In genomic region chr17:50725769-50726655, GRCh38 we compare ENCODE assay signal across 26 cellular contexts. TPM values are rescaled to one million over a fixed set of nuclear protein-coding genes. Genes with fewer than 3 reads are reported as not detected.
DNase-seq lines count a peak whose midpoint lies in the region; ATAC-seq and TF ChIP-seq lines count a peak whose summit lies in the region.
"Had no signal": no experiment of that assay in that cellular context is flagged by ENCODE, and none has a peak within 500 bp of the region (broad histone marks: within the 10 kb centered on the region; RNA-seq: fewer than 3 reads in every experiment).

No MANE protein-coding gene starts in this region.

- H3K9me3 Mint-ChIP-seq in activated T-cell treated with anti-CD3 and anti-CD28 coated beads, Interleukin-2, amount 50 U/mL, for 24 hours: no peaks in the 10 kb centered on the region
- no peaks in the 10 kb centered on the region for H3K9me3 Mint-ChIP-seq in activated T-cell treated with anti-CD3 and anti-CD28 coated beads, Interleukin-2, amount 50 U/mL, for 4 hours
- H3K9me3 Mint-ChIP-seq in IgD-negative memory B cell (no peaks in the 10 kb centered on the region), endodermal cell (no peaks in the 10 kb centered on the region), mesothelial cell of epicardium (no peaks in the 10 kb centered on the region)
- H3K9me3 Mint-ChIP-seq: neural crest cell had no signal

- H3K27me3 ChIP-seq in endodermal cell (ENCODE audit: control insufficient read depth, insufficient read depth, low read length, poor library complexity, severe bottlenecking) (no peaks in the 10 kb centered on the region), gastrocnemius medialis (no peaks in the 10 kb centered on the region)
- H3K27me3 ChIP-seq: left lung, tibial nerve had no signal

- H3K4me1 ChIP-seq in endodermal cell (ENCODE audit: control insufficient read depth, insufficient read depth, low read length) (peaks cover 4% of the 10 kb centered on the region), gastrocnemius medialis (peaks cover 84 to 88% of the 10 kb centered on the region in 2 donors)

- in situ Hi-C loops in gastrocnemius medialis (cut with MboI; ENCODE audit: low sequenced_read_pairs in 4 of 4): no loop called here

- peak overlapping the region; percentile 73 for H3K27ac Mint-ChIP-seq in activated T-cell treated with anti-CD3 and anti-CD28 coated beads, Interleukin-2, amount 50 U/mL, for 24 hours
- no peak overlapping the region for H3K27ac Mint-ChIP-seq in IgD-negative memory B cell
- H3K27ac Mint-ChIP-seq in endodermal cell: peak overlapping the region; percentile 48
- no peak overlapping the region for H3K27ac Mint-ChIP-seq in mesothelial cell of epicardium
- H3K27ac Mint-ChIP-seq: progenitor cell of endocrine pancreas had no signal

- TF ChIP-seq POLR2A in gastrocnemius medialis (IDR thresholded peaks at IDR 0.05): no peak

- peaks cover 22% of the 10 kb centered on the region for H3K36me3 ChIP-seq in endodermal cell (ENCODE audit: control insufficient read depth, insufficient read depth, low read length)
- no peaks in the 10 kb centered on the region for H3K36me3 ChIP-seq in gastrocnemius medialis
- H3K36me3 ChIP-seq: left lung, tibial nerve had no signal

- peaks cover 76% of the 10 kb centered on the region for H3K4me1 Mint-ChIP-seq in activated T-cell treated with anti-CD3 and anti-CD28 coated beads, Interleukin-2, amount 50 U/mL, for 24 hours (ENCODE audit: low read depth)
- H3K4me1 Mint-ChIP-seq in activated T-cell treated with anti-CD3 and anti-CD28 coated beads, Interleukin-2, amount 50 U/mL, for 4 hours (ENCODE audit: low read depth): peaks cover 62% of the 10 kb centered on the region
- peaks cover 42 to 45% (median 43%) of the 10 kb centered on the region in 3 donors for H3K4me1 Mint-ChIP-seq in IgD-negative memory B cell
- peaks cover 24% of the 10 kb centered on the region for H3K4me1 Mint-ChIP-seq in endodermal cell
- peaks cover 35% of the 10 kb centered on the region for H3K4me1 Mint-ChIP-seq in mesothelial cell of epicardium

- H3K36me3 Mint-ChIP-seq in activated T-cell treated with anti-CD3 and anti-CD28 coated beads, Interleukin-2, amount 50 U/mL, for 24 hours (ENCODE audit: low read depth): peaks cover 57% of the 10 kb centered on the region
- peaks cover 19% of the 10 kb centered on the region for H3K36me3 Mint-ChIP-seq in activated T-cell treated with anti-CD3 and anti-CD28 coated beads, Interleukin-2, amount 50 U/mL, for 4 hours (ENCODE audit: insufficient read depth)
- no peaks in the 10 kb centered on the region for H3K36me3 Mint-ChIP-seq in IgD-negative memory B cell
- H3K36me3 Mint-ChIP-seq in endodermal cell (ENCODE audit: low read depth): peaks cover 5% of the 10 kb centered on the region
- no peaks in the 10 kb centered on the region for H3K36me3 Mint-ChIP-seq in mesothelial cell of epicardium

- H3K9me3 ChIP-seq in endodermal cell (ENCODE audit: control insufficient read depth, low read length): no peaks in the 10 kb centered on the region
- no peaks in the 10 kb centered on the region for H3K9me3 ChIP-seq in gastrocnemius medialis
- H3K9me3 ChIP-seq: left lung, tibial nerve had no signal

- no peak for TF ChIP-seq CTCF in endodermal cell (conservative IDR thresholded peaks at IDR 0.05)
- no peak for TF ChIP-seq CTCF in gastrocnemius medialis (IDR thresholded peaks at IDR 0.05 in 4 of 5, conservative IDR thresholded peaks at IDR 0.05 in 1 of 5)
- TF ChIP-seq CTCF in mesothelial cell of epicardium (IDR thresholded peaks at IDR 0.05; ENCODE audit: unreplicated experiment): no peak

- 94 to 96% methylated on average over 9 to 11 of the region's 12 CpGs for WGBS in endodermal cell (ENCODE audit: insufficient coverage in 1 of 2, insufficient read length in 1 of 2), 2 experiments

- intact Hi-C loops in gastrocnemius medialis (cut with DNase I; ENCODE audit: low total_unique reads): no loop called here

- no peak overlapping the region for H3K9ac ChIP-seq in endodermal cell (ENCODE audit: extremely low read depth, low read length, poor library complexity, severe bottlenecking)
- H3K9ac ChIP-seq: GM23248 had no signal

- H3K27me3 Mint-ChIP-seq in activated T-cell treated with anti-CD3 and anti-CD28 coated beads, Interleukin-2, amount 50 U/mL, for 24 hours: no peaks in the 10 kb centered on the region
- H3K27me3 Mint-ChIP-seq in activated T-cell treated with anti-CD3 and anti-CD28 coated beads, Interleukin-2, amount 50 U/mL, for 4 hours (ENCODE audit: low read depth): no peaks in the 10 kb centered on the region
- H3K27me3 Mint-ChIP-seq in IgD-negative memory B cell: no peaks in the 10 kb centered on the region
- H3K27me3 Mint-ChIP-seq in endodermal cell (ENCODE audit: insufficient read depth): no peaks in the 10 kb centered on the region
- no peaks in the 10 kb centered on the region for H3K27me3 Mint-ChIP-seq in mesothelial cell of epicardium (ENCODE audit: low read depth)
- H3K27me3 Mint-ChIP-seq: progenitor cell of endocrine pancreas had no signal

- no peak for ATAC-seq in activated T-cell treated with anti-CD3 and anti-CD28 coated beads, Interleukin-2, amount 50 U/mL, for 4 hours
- peak; percentile 66 to 88 for ATAC-seq in gastrocnemius medialis
- ATAC-seq: left lung had no signal

- H3K4me3 ChIP-seq in endodermal cell (ENCODE audit: low read length) (no peak overlapping the region), gastrocnemius medialis (peak overlapping the region in 3 of 4 donors; percentile 3 to 12 (median 9))
- H3K4me3 ChIP-seq: GM23248, left lung, smooth muscle cell, tibial nerve had no signal

- DNase-seq in activated T-cell treated with anti-CD3 and anti-CD28 coated beads, Interleukin-2, amount 50 U/mL, for 24 hours: no peak
- DNase-seq in activated T-cell treated with anti-CD3 and anti-CD28 coated beads, Interleukin-2, amount 50 U/mL, for 4 hours: no peak
- DNase-seq in endodermal cell (peak; percentile 43), gastrocnemius medialis (no peak), T-helper 2 cell (no peak), mesothelial cell of epicardium (ENCODE audit: low spot score in 2 of 2, unreplicated experiment in 2 of 2) (no peak), kidney glomerular epithelial cell (lab: John Stamatoyannopoulos, UW) (no peak)
- DNase-seq: activated CD4-positive, alpha-beta T cell treated with anti-CD3 and anti-CD28 coated beads, Interleukin-2, amount 50 U/mL, for 1 hour; activated CD8-positive, alpha-beta memory T cell treated with anti-CD3 and anti-CD28 coated beads, Interleukin-2, amount 50 U/mL, for 4 hours; activated gamma-delta T cell treated with Interleukin-2 at 50 U/mL for 16 hours; cortex of kidney; EL; GM23248; left lung; NCI-H1105; NCI-H2029; NCI-H226; stimulated activated CD4-positive, alpha-beta T cell treated with anti-CD3 and anti-CD28 coated beads, Interleukin-2, amount 100 ng/mL, for 48 hours; stimulated activated naive CD4-positive, alpha-beta T cell had no signal

- H3K27ac ChIP-seq in endodermal cell (ENCODE audit: low read depth, low read length) (no peak overlapping the region), gastrocnemius medialis (peak overlapping the region; percentile 58 to 97 (median 66))
- H3K27ac ChIP-seq: GM23248, left lung, tibial nerve had no signal

- H3K4me3 Mint-ChIP-seq in activated T-cell treated with anti-CD3 and anti-CD28 coated beads, Interleukin-2, amount 50 U/mL, for 24 hours: no peak overlapping the region
- H3K4me3 Mint-ChIP-seq in activated T-cell treated with anti-CD3 and anti-CD28 coated beads, Interleukin-2, amount 50 U/mL, for 4 hours: no peak overlapping the region
- peak overlapping the region in 3 of 4 donors; percentile 23 to 47 (median 43) for H3K4me3 Mint-ChIP-seq in IgD-negative memory B cell
- no peak overlapping the region for H3K4me3 Mint-ChIP-seq in endodermal cell
- no peak overlapping the region for H3K4me3 Mint-ChIP-seq in mesothelial cell of epicardium
- H3K4me3 Mint-ChIP-seq: neural crest cell had no signal

RNA-seq across cellular contexts. Expression of gene LUC7L3, which starts 6.6 kb away (rescaled TPM):
- total RNA-seq in activated T-cell treated with anti-CD3 and anti-CD28 coated beads, Interleukin-2, amount 50 U/mL, for 4 hours: 100 to 1,000 TPM in 2 of 3 donors, 10 to 100 TPM in 1; 99.8 to 108 (median 100) TPM
- polyA plus RNA-seq in IgD-negative memory B cell: 65.5 TPM
- total RNA-seq in endodermal cell: 100 to 1,000 TPM; 122 to 169 TPM
- polyA plus RNA-seq in endodermal cell (2013, experiment 1 of 2): 252 TPM
- 214 TPM for polyA plus RNA-seq in endodermal cell (2013, experiment 2 of 2)
- 10 to 100 TPM; 10.4 to 67.3 (median 25.7) TPM for total RNA-seq in gastrocnemius medialis
- 240 to 261 TPM (median 252 TPM) in 3 replicates for total RNA-seq in mesothelial cell of epicardium

RNA-seq across cellular contexts. Expression of gene ANKRD40, which starts 18.3 kb away (rescaled TPM):
- 10 to 100 TPM; 54.4 to 61.1 (median 59.1) TPM for total RNA-seq in activated T-cell treated with anti-CD3 and anti-CD28 coated beads, Interleukin-2, amount 50 U/mL, for 4 hours
- polyA plus RNA-seq in IgD-negative memory B cell: 4.5 TPM
- total RNA-seq in endodermal cell: 10 to 100 TPM; 44.9 to 60.3 TPM
- polyA plus RNA-seq in endodermal cell (2013, experiment 1 of 2): 38.1 TPM
- polyA plus RNA-seq in endodermal cell (2013, experiment 2 of 2): 37.3 TPM
- 100 to 1,000 TPM in 3 of 4 donors, 10 to 100 TPM in 1; 97.3 to 135 (median 112) TPM for total RNA-seq in gastrocnemius medialis
- total RNA-seq in mesothelial cell of epicardium: 35.9 to 38.8 TPM (median 37.6 TPM) in 3 replicates

RNA-seq across cellular contexts. Expression of gene ANKRD40CL, which starts 41.3 kb away (rescaled TPM):
- not detected for total RNA-seq in activated T-cell treated with anti-CD3 and anti-CD28 coated beads, Interleukin-2, amount 50 U/mL, for 4 hours
- not detected for polyA plus RNA-seq in IgD-negative memory B cell
- not detected for total RNA-seq in endodermal cell
- not detected for polyA plus RNA-seq in endodermal cell (2013, experiment 1 of 2)
- not detected for polyA plus RNA-seq in endodermal cell (2013, experiment 2 of 2)
- not detected for total RNA-seq in gastrocnemius medialis
- total RNA-seq in mesothelial cell of epicardium: not detected in 3 replicates
- total RNA-seq: GM23248; left lung; neural crest cell; progenitor cell of endocrine pancreas; smooth muscle cell; T-helper 1 cell treated with Interleukin-12 subunit alpha and Interleukin-12 subunit beta and Interleukin-4 antibody, amounts not matched to agents 30 ng/mL and 1 ng/mL, for 36 hours; tibial nerve had no signal
- polyA plus RNA-seq: BJ, GM23248, smooth muscle cell had no signal

Comparison
In these comparisons a context has a peak if more than half of its experiments do, and no peak if none do; other contexts are left out.
1. H3K27ac Mint-ChIP-seq: peak in activated T-cell treated with anti-CD3 and anti-CD28 coated beads, Interleukin-2, amount 50 U/mL, for 24 hours (single experiment) and endodermal cell (single experiment); none in IgD-negative memory B cell (0 of 3) and mesothelial cell of epicardium (single experiment).
2. H3K4me3 Mint-ChIP-seq: peak in IgD-negative memory B cell (3 of 4); none in activated T-cell treated with anti-CD3 and anti-CD28 coated beads, Interleukin-2, amount 50 U/mL, for 24 hours (single experiment), activated T-cell treated with anti-CD3 and anti-CD28 coated beads, Interleukin-2, amount 50 U/mL, for 4 hours (single experiment), endodermal cell (single experiment) and mesothelial cell of epicardium (single experiment).
3. ATAC-seq: peak in gastrocnemius medialis (2 of 2); none in activated T-cell treated with anti-CD3 and anti-CD28 coated beads, Interleukin-2, amount 50 U/mL, for 4 hours (0 of 2).